Comparison of ENCODE assay signal across 8 cellular contexts in genomic region chr10:18533921-18534320, GRCh38.
"Had no signal": no experiment of that assay in that cellular context is flagged by ENCODE, and none has a peak within 500 bp of the region (broad histone marks: within the 10 kb centered on the region; RNA-seq: fewer than 3 reads in every experiment).

No MANE protein-coding gene starts in this region.

- H3K4me1 ChIP-seq: HAP-1 had no signal

- H3K9me3 ChIP-seq: HAP-1 had no signal

- H3K27me3 Mint-ChIP-seq: IgD-negative memory B cell had no signal

- H3K27ac Mint-ChIP-seq: HFFc6, IgD-negative memory B cell had no signal

- H3K4me3 Mint-ChIP-seq: HFFc6, IgD-negative memory B cell had no signal

- FAIRE-seq: HTR-8/SVneo had no signal

- ATAC-seq: HCT116 had no signal

- H3K27ac ChIP-seq: GM23248 had no signal

- H3K9me3 Mint-ChIP-seq: HFFc6 had no signal

- DNase-seq: GM23248, GOT3, H7, HFFc6 had no signal

- H3K4me3 ChIP-seq: GM23248, HAP-1 had no signal
